ENCODE assay signal across 1 cellular context in genomic region chr10:52314007-52314821, GRCh38.
TF ChIP-seq lines count a peak whose summit lies in the region.

A gene with protein sequence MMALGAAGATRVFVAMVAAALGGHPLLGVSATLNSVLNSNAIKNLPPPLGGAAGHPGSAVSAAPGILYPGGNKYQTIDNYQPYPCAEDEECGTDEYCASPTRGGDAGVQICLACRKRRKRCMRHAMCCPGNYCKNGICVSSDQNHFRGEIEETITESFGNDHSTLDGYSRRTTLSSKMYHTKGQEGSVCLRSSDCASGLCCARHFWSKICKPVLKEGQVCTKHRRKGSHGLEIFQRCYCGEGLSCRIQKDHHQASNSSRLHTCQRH (plus strand): TSS chr10:52314281. CDS start chr10:52314435, 154 bp downstream.

TF ChIP-seq in H1, 55 proteins besides CTCF, POLR2A, EP300 and RAD21 (continued from another document):
- TF ChIP-seq, protein P1, sequence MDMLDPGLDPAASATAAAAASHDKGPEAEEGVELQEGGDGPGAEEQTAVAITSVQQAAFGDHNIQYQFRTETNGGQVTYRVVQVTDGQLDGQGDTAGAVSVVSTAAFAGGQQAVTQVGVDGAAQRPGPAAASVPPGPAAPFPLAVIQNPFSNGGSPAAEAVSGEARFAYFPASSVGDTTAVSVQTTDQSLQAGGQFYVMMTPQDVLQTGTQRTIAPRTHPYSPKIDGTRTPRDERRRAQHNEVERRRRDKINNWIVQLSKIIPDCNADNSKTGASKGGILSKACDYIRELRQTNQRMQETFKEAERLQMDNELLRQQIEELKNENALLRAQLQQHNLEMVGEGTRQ (IDR thresholded peaks at IDR 0.05; ENCODE audit: low read length), result no peak
- TF ChIP-seq SAP30 (IDR thresholded peaks at IDR 0.05; ENCODE audit: insufficient read depth, insufficient replicate concordance, low read length) (no peak), HDAC2 (IDR thresholded peaks at IDR 0.05; ENCODE audit: borderline replicate concordance in 1 of 2, low read depth in 2 of 2, low read length in 2 of 2) (peak in 1 of 2 experiments; percentile 59; a peak in 1 of 4 replicates), FOSL1 (IDR thresholded peaks at IDR 0.05; ENCODE audit: insufficient read depth, low read depth, low read length) (peak; percentile 43; the same call in 1 of the 2 replicates), KDM4A (IDR thresholded peaks at IDR 0.05; ENCODE audit: low read depth, low read length, severe bottlenecking) (peak; percentile 99), CHD1 (IDR thresholded peaks at IDR 0.05; ENCODE audit: low read depth, low read length) (no peak), E2F6 (IDR thresholded peaks at IDR 0.05) (0 out of 2 replicates have a peak, but pooled peaks have one; percentile 39), PHF8 (conservative IDR thresholded peaks at IDR 0.05; ENCODE audit: low read depth, low read length) (peak; percentile 59), SIRT6 (IDR thresholded peaks at IDR 0.05; ENCODE audit: low read length) (no peak), SRF (IDR thresholded peaks at IDR 0.05; ENCODE audit: low read depth, low read length) (no peak), SP1 (IDR thresholded peaks at IDR 0.05; ENCODE audit: low read depth, low read length) (0 out of 2 replicates have a peak, but pooled peaks have one; percentile 25), GABPA (IDR thresholded peaks at IDR 0.05; ENCODE audit: borderline replicate concordance, insufficient read depth, low read length) (no peak), NANOG (IDR thresholded peaks at IDR 0.05; ENCODE audit: insufficient read depth, low read depth, low read length, poor library complexity, severe bottlenecking) (peak; percentile 71), POLR2AphosphoS5 (IDR thresholded peaks at IDR 0.05; ENCODE audit: low read depth, low read length) (no peak), ASH2L (IDR thresholded peaks at IDR 0.05; ENCODE audit: low read length) (peak; percentile 57)
- TF ChIP-seq, protein P2, sequence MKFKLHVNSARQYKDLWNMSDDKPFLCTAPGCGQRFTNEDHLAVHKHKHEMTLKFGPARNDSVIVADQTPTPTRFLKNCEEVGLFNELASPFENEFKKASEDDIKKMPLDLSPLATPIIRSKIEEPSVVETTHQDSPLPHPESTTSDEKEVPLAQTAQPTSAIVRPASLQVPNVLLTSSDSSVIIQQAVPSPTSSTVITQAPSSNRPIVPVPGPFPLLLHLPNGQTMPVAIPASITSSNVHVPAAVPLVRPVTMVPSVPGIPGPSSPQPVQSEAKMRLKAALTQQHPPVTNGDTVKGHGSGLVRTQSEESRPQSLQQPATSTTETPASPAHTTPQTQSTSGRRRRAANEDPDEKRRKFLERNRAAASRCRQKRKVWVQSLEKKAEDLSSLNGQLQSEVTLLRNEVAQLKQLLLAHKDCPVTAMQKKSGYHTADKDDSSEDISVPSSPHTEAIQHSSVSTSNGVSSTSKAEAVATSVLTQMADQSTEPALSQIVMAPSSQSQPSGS (IDR thresholded peaks at IDR 0.05; ENCODE audit: low read length), result 0 out of 2 replicates have a peak, but pooled peaks have one; percentile 33
